In the genomic region with DNA sequence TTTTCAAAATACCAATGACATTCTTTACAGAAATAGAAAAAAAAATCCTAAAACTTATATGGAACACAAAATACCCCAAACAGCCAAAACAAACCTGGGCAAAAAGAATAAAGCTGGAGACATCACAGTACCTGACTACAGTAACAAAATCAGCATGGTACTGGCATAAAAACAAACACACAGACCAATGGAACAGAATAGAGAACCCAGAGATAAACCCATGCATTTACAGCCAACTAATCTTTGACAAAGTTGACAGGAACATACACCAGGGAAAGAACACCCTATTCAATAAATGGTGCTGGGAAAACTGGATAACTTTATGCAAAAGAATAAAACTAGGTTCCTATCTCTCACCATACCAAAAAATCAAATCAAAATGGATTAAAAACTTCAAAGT, we compare ENCODE assay signal across 27 cellular contexts. TPM values are rescaled to one million over a fixed set of nuclear protein-coding genes. Genes with fewer than 3 reads are reported as not detected.
A peak's percentile ranks its signal among the peaks of the same experiment; 100 is the strongest.
DNase-seq lines count a peak whose midpoint lies in the region; ATAC-seq, FAIRE-seq and TF ChIP-seq lines count a peak whose summit lies in the region.
"Had no signal": no experiment of that assay in that cellular context is flagged by ENCODE, and none has a peak within 500 bp of the region (broad histone marks: within the 10 kb centered on the region; RNA-seq: fewer than 3 reads in every experiment).

No MANE protein-coding gene starts in this region.

- H3K9me3 ChIP-seq in heart left ventricle (no peaks in the 10 kb centered on the region), left ventricle myocardium inferior (replicated peaks) (no peaks in the 10 kb centered on the region), small intestine (ENCODE audit: control insufficient read depth, low read depth) (no peaks in the 10 kb centered on the region)
- H3K9me3 ChIP-seq: A549, BE2C had no signal

- TF ChIP-seq POLR2A in heart left ventricle (IDR thresholded peaks at IDR 0.05) (no peak), GM12891 (IDR thresholded peaks at IDR 0.05; ENCODE audit: low read depth, low read length) (no peak)

- intact Hi-C loops in Right ventricle myocardium inferior (cut with DNase I) (loop anchor here (10.0 kb wide), 3 partner anchors 224 to 674 kb away; no protein-coding TSS in a partner anchor), left cardiac atrium (cut with DNase I) (loop anchor here in 1 of 2 donors (5.0 to 10.0 kb wide), 2 partner anchors 204 to 631 kb away; no protein-coding TSS in a partner anchor), heart left ventricle (cut with DNase I) (loop anchor here in 6 of 10 donors (5.0 to 10.0 kb wide), 7 partner anchors 204 to 814 kb away; a partner anchor contains a TSS), cardiac septum (cut with DNase I) (loop anchor here (10.0 kb wide), 1 partner anchor 674 kb away; no protein-coding TSS in a partner anchor), left ventricle myocardium inferior (cut with micrococcal nuclease) (no loop called here)

- no peak for DNase-seq in Right ventricle myocardium inferior (ENCODE audit: missing footprints)
- no peak for DNase-seq in left cardiac atrium
- DNase-seq in heart left ventricle, result no peak
- no peak for DNase-seq in cardiac septum (ENCODE audit: low spot score)
- DNase-seq in left ventricle myocardium inferior, result no peak
- DNase-seq in small intestine, result no peak
- DNase-seq in GM12891 (ENCODE audit: insufficient read length, low spot score), result no peak
- no peak for DNase-seq in nephron progenitor cell
- DNase-seq: AML-193; BE2C; C1 segment of cervical spinal cord; CD4-positive, alpha-beta memory T cell; CD4-positive, CD25-positive, alpha-beta regulatory T cell; CD8-positive, alpha-beta memory T cell; COR-L47; DMS 273 treated with DMSO at 0.1 percent for 48 hours; DMS153; DMS53; DMS79; DND-41; EL; GDM1 had no signal

- H3K27ac Mint-ChIP-seq in nephron progenitor cell, result no peak overlapping the region
- H3K27ac Mint-ChIP-seq: CD14-positive monocyte; CD4-positive, alpha-beta memory T cell; CD8-positive, alpha-beta memory T cell had no signal

- H3K4me3 ChIP-seq in heart left ventricle (no peak overlapping the region), left ventricle myocardium inferior (no peak overlapping the region), small intestine (ENCODE audit: low read depth in 1 of 2, low read length in 2 of 2) (no peak overlapping the region)
- H3K4me3 ChIP-seq: A549, BLaER1, GM12878 had no signal

- H3K4me3 Mint-ChIP-seq in nephron progenitor cell, result no peak overlapping the region
- H3K4me3 Mint-ChIP-seq: CD14-positive monocyte; CD4-positive, alpha-beta memory T cell; CD4-positive, CD25-positive, alpha-beta regulatory T cell; CD8-positive, alpha-beta memory T cell had no signal

- H3K9me3 Mint-ChIP-seq in nephron progenitor cell, result no peaks in the 10 kb centered on the region
- H3K9me3 Mint-ChIP-seq: CD4-positive, alpha-beta memory T cell; CD8-positive, alpha-beta memory T cell had no signal

- ATAC-seq in Right ventricle myocardium inferior (peak; percentile 50), left cardiac atrium (no peak), heart left ventricle (peak; percentile 55 to 66 (median 62))
- ATAC-seq: A549, GM12878 had no signal

- FAIRE-seq in small intestine (lab: Jason Lieb, UNC) (peak; percentile 41), GM12891 (lab: Jason Lieb, UNC) (no peak)
- FAIRE-seq: GM12878 had no signal

- no peaks in the 10 kb centered on the region for H3K4me1 Mint-ChIP-seq in nephron progenitor cell
- H3K4me1 Mint-ChIP-seq: CD14-positive monocyte had no signal

- no peaks in the 10 kb centered on the region for H3K27me3 Mint-ChIP-seq in nephron progenitor cell (ENCODE audit: low read depth, poor library complexity)
- H3K27me3 Mint-ChIP-seq: CD4-positive, alpha-beta memory T cell; CD4-positive, CD25-positive, alpha-beta regulatory T cell had no signal

- no peak for TF ChIP-seq CTCF in heart left ventricle (IDR thresholded peaks at IDR 0.05)
- no peak for TF ChIP-seq CTCF in left ventricle myocardium inferior (IDR thresholded peaks at IDR 0.05; ENCODE audit: borderline replicate concordance)
- TF ChIP-seq CTCF in nephron progenitor cell (IDR thresholded peaks at IDR 0.05), result no peak

- H3K27ac ChIP-seq in heart left ventricle, result peak overlapping the region in 2 of 12 donors; percentile 13 to 22
- H3K27ac ChIP-seq in left ventricle myocardium inferior (replicated peaks), result peak overlapping the region; percentile 78
- H3K27ac ChIP-seq in small intestine (ENCODE audit: low read depth in 1 of 2, low read length in 1 of 2), result no peak overlapping the region
- H3K27ac ChIP-seq: 22Rv1, A549, BLaER1 had no signal

- peaks cover under 1% of the 10 kb centered on the region for H3K36me3 Mint-ChIP-seq in nephron progenitor cell (ENCODE audit: low read depth)
- H3K36me3 Mint-ChIP-seq: CD4-positive, CD25-positive, alpha-beta regulatory T cell had no signal

- H3K27me3 ChIP-seq in heart left ventricle, result no peaks in the 10 kb centered on the region
- H3K27me3 ChIP-seq in left ventricle myocardium inferior (ENCODE audit: low read depth), result no peaks in the 10 kb centered on the region
- H3K27me3 ChIP-seq in small intestine (ENCODE audit: control insufficient read depth in 2 of 2, insufficient read depth in 2 of 2, low read length in 2 of 2), result no peaks in the 10 kb centered on the region
- H3K27me3 ChIP-seq: BE2C, BLaER1 had no signal

- H3K36me3 ChIP-seq in heart left ventricle (peaks cover 0 to 4% (median 0%) of the 10 kb centered on the region in 9 donors), left ventricle myocardium inferior (no peaks in the 10 kb centered on the region), small intestine (ENCODE audit: control insufficient read depth in 2 of 2, insufficient read depth in 2 of 2, low read length in 2 of 2) (no peaks in the 10 kb centered on the region)
- H3K36me3 ChIP-seq: BE2C had no signal

- peaks cover 0 to 36% (median 9%) of the 10 kb centered on the region in 12 donors for H3K4me1 ChIP-seq in heart left ventricle
- peaks cover 35% of the 10 kb centered on the region for H3K4me1 ChIP-seq in left ventricle myocardium inferior
- no peaks in the 10 kb centered on the region for H3K4me1 ChIP-seq in small intestine (ENCODE audit: control insufficient read depth in 2 of 2, insufficient read depth in 1 of 2, low read depth in 1 of 2, low read length in 1 of 2)
- H3K4me1 ChIP-seq: A549, BE2C had no signal

TF ChIP-seq in GM12891, 5 proteins besides CTCF, POLR2A, EP300 and RAD21:
- TF ChIP-seq TAF1 (IDR thresholded peaks at IDR 0.05; ENCODE audit: low read depth, low read length), result no peak
- no peak for TF ChIP-seq POU2F2 (IDR thresholded peaks at IDR 0.05; ENCODE audit: low read depth, low read length)
- TF ChIP-seq POLR2AphosphoS5 (IDR thresholded peaks at IDR 0.05; ENCODE audit: low read depth, low read length), result no peak
- no peak for TF ChIP-seq PAX5 (IDR thresholded peaks at IDR 0.05; ENCODE audit: insufficient read depth, low read length, severe bottlenecking)
- no peak for TF ChIP-seq SPI1 (IDR thresholded peaks at IDR 0.05; ENCODE audit: low read depth, low read length)
TF ChIP-seq in GM12891: peak in this region for 0.

RNA-seq across cellular contexts. Expression of a gene that starts 36.4 kb away (rescaled TPM):
- total RNA-seq in Right ventricle myocardium inferior, result 47.6 TPM
- 10 to 100 TPM; 28.9 to 30.1 TPM for total RNA-seq in left cardiac atrium
- 10 to 100 TPM; 27.7 to 53.9 (median 41.5) TPM for total RNA-seq in heart left ventricle
- polyA plus RNA-seq in heart left ventricle, result 10 to 100 TPM in 1 of 2 donors, 1 to 10 TPM in 1; 6.7 to 12.0 TPM
- total RNA-seq in cardiac septum, result 31.9 TPM
- 42.6 TPM for total RNA-seq in left ventricle myocardium inferior
- polyA plus RNA-seq in small intestine, result 10 to 100 TPM in 1 of 3 donors, 1 to 10 TPM in 2; 8.1 to 19.5 (median 8.5) TPM
- polyA plus RNA-seq in GM12891 (2012; ENCODE audit: low read depth, missing spikeins), result 4.2 TPM

Comparison
In these comparisons a context has a peak if more than half of its experiments do, and no peak if none do; other contexts are left out.
1. ATAC-seq: peak in Right ventricle myocardium inferior (single experiment) and heart left ventricle (4 of 4); none in left cardiac atrium (0 of 2).